In the genomic region with DNA sequence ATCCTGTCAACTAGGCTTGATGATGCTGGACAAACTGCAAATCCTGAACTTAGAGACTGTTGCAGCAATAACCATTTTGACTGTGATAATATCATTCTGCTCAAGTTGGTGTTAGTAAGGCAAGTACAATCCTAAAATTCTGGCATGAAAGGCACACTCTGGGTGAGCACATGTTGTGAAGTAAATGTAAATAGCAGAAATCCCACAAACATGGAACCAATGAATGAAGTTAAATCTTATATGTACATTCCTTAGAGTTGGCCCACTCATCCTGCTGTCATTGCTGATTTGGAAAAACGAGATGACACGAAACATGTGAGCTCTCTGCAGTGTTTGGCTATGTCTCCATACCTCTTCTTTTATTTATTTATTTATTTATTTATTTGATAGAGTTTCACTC, we compare ENCODE assay signal across 19 cellular contexts. TPM values are rescaled to one million over a fixed set of nuclear protein-coding genes. Genes with fewer than 3 reads are reported as not detected.
A peak's percentile ranks its signal among the peaks of the same experiment; 100 is the strongest.
DNase-seq lines count a peak whose midpoint lies in the region; ATAC-seq, FAIRE-seq and TF ChIP-seq lines count a peak whose summit lies in the region.
"Had no signal": no experiment of that assay in that cellular context is flagged by ENCODE, and none has a peak within 500 bp of the region (broad histone marks: within the 10 kb centered on the region; RNA-seq: fewer than 3 reads in every experiment).

No MANE protein-coding gene starts in this region.

- TF ChIP-seq POLR2A in GM12878 (IDR thresholded peaks at IDR 0.05; ENCODE audit: low read depth, low read length) (no peak), spleen (IDR thresholded peaks at IDR 0.05) (no peak), gastroesophageal sphincter (IDR thresholded peaks at IDR 0.05) (no peak)

- no peak for TF ChIP-seq RAD21 in GM12878 (IDR thresholded peaks at IDR 0.05; ENCODE audit: insufficient read depth, low read depth, low read length)

- H3K4me2 ChIP-seq in GM12878 (ENCODE audit: control insufficient read depth, insufficient read depth), result no peak overlapping the region
- H3K4me2 ChIP-seq: BLaER1 had no signal

- no TSS peak for BruUV-seq in GM12878 (replicated peaks; lab: Mats Ljungman, UMichigan)

- TF ChIP-seq EP300 in GM12878 (IDR thresholded peaks at IDR 0.05; ENCODE audit: borderline replicate concordance in 1 of 2, control insufficient read depth in 1 of 2, low read depth in 2 of 2, low read length in 2 of 2) (no peak), gastroesophageal sphincter (IDR thresholded peaks at IDR 0.05) (no peak)

- no peaks in the 10 kb centered on the region for H3K27me3 ChIP-seq in GM12878 (replicated peaks in 1 of 2; ENCODE audit: control insufficient read depth in 2 of 2, insufficient read depth in 2 of 2, low read length in 1 of 2)
- no peaks in the 10 kb centered on the region for H3K27me3 ChIP-seq in spleen (replicated peaks in 1 of 7)
- peaks cover 3% of the 10 kb centered on the region for H3K27me3 ChIP-seq in gastroesophageal sphincter
- H3K27me3 ChIP-seq: BLaER1 had no signal

- ATAC-seq in GM12878 (no peak), gastroesophageal sphincter (no peak)

- H3K4me1 ChIP-seq in GM12878 (ENCODE audit: control insufficient read depth, insufficient read depth, low read length), result 0 out of 2 replicates have a peak, but pooled peaks cover 2% of the 10 kb centered on the region
- peaks cover 0 to 89% (median 22%) of the 10 kb centered on the region in 6 donors for H3K4me1 ChIP-seq in spleen
- no peaks in the 10 kb centered on the region for H3K4me1 ChIP-seq in gastroesophageal sphincter
- H3K4me1 ChIP-seq: BLaER1, HAP-1 had no signal

- intact Hi-C loops in GM12878 (cut with micrococcal nuclease; ENCODE audit: unreplicated experiment) (no loop called here), spleen (cut with DNase I; ENCODE audit: low total_unique reads) (no loop called here)

- RAD21 ChIA-PET in GM12878 (lab: Charles Lee; ENCODE audit: unreplicated experiment), result no interaction called here

- no peak for TF ChIP-seq CTCF in AG09319 (IDR thresholded peaks at IDR 0.05; ENCODE audit: low read depth, low read length)
- TF ChIP-seq CTCF in GM12878 (IDR thresholded peaks at IDR 0.05 in 2 of 3, conservative IDR thresholded peaks at IDR 0.05 in 1 of 3; ENCODE audit: control insufficient read depth in 2 of 3, extremely low read depth in 1 of 3, insufficient read depth in 1 of 3, low read depth in 3 of 3, low read length in 3 of 3), result no peak
- no peak for TF ChIP-seq CTCF in fibroblast of villous mesenchyme (IDR thresholded peaks at IDR 0.05; ENCODE audit: insufficient read depth, low read depth, low read length)
- no peak for TF ChIP-seq CTCF in spleen (IDR thresholded peaks at IDR 0.05 in 8 of 11, conservative IDR thresholded peaks at IDR 0.05 in 3 of 11)
- no peak for TF ChIP-seq CTCF in gastroesophageal sphincter (IDR thresholded peaks at IDR 0.05)

- no peak overlapping the region for H3K4me3 ChIP-seq in GM12878
- no peak overlapping the region for H3K4me3 ChIP-seq in fibroblast of villous mesenchyme (ENCODE audit: low read depth, low read length)
- no peak overlapping the region for H3K4me3 ChIP-seq in spleen
- no peak overlapping the region for H3K4me3 ChIP-seq in gastroesophageal sphincter
- H3K4me3 ChIP-seq: BLaER1, HAP-1 had no signal

- H4K20me1 ChIP-seq in GM12878 (ENCODE audit: control insufficient read depth, insufficient read depth), result no peaks in the 10 kb centered on the region
- H4K20me1 ChIP-seq: BLaER1 had no signal

- peaks cover 0 to 5% of the 10 kb centered on the region in 2 experiments; a peak in 2 of 4 replicates for H3K36me3 ChIP-seq in GM12878 (ENCODE audit: control insufficient read depth in 2 of 2, insufficient read depth in 2 of 2, low read length in 1 of 2)
- peaks cover 0 to 11% (median 0%) of the 10 kb centered on the region in 6 donors for H3K36me3 ChIP-seq in spleen
- H3K36me3 ChIP-seq in gastroesophageal sphincter, result no peaks in the 10 kb centered on the region
- H3K36me3 ChIP-seq: BLaER1, HAP-1 had no signal

- in situ Hi-C loops in GM12878 (cut with MboI), result no loop called here

- no peak overlapping the region for H3K9ac ChIP-seq in GM12878 (ENCODE audit: control insufficient read depth, insufficient read depth, low read length)
- H3K9ac ChIP-seq: BLaER1 had no signal

- H3K27ac ChIP-seq in GM12878 (ENCODE audit: control insufficient read depth, insufficient read depth), result no peak overlapping the region
- peak overlapping the region in 1 of 8 donors; percentile 13 for H3K27ac ChIP-seq in spleen
- H3K27ac ChIP-seq in gastroesophageal sphincter, result no peak overlapping the region
- H3K27ac ChIP-seq: BLaER1 had no signal

- H3K9me3 ChIP-seq in GM12878 (replicated peaks; ENCODE audit: control insufficient read depth, insufficient read depth, low read length) (no peaks in the 10 kb centered on the region), spleen (no peaks in the 10 kb centered on the region), gastroesophageal sphincter (no peaks in the 10 kb centered on the region)
- H3K9me3 ChIP-seq: BLaER1, HAP-1 had no signal

- DNase-seq in AG09319 (ENCODE audit: extremely low read depth, low read depth) (peak; percentile 81), HCEC 1CT (peak; percentile 85), GM12878 (ENCODE audit: low read depth, low spot score) (no peak), fibroblast of villous mesenchyme (ENCODE audit: low read depth) (peak; percentile 9), kidney tubule cell (ENCODE audit: low spot score) (no peak), spleen (no peak), NCI-H345 (lab: John Stamatoyannopoulos, UW) (no peak)
- DNase-seq: DMS 273 treated with DMSO at 0.1 percent for 48 hours, Karpas-422, MM.1S, NCI-H1105, NCI-H187, NCI-H446, NCI-H774, SHP77 treated with DMSO at 0.1 percent for 48 hours had no signal

- POLR2A ChIA-PET in GM12878 (lab: Charles Lee), result interaction anchor here (0.5 to 1.2 kb wide), 3 partner anchors 18 to 157 kb away, joined by 4 to 5 read pairs (median 4); no protein-coding TSS in a partner anchor

- FAIRE-seq in GM12878 (lab: Jason Lieb, UNC), result peak; percentile 71
- FAIRE-seq: A204.1 had no signal

- H3K79me2 ChIP-seq in GM12878 (ENCODE audit: control insufficient read depth, insufficient read depth, low read length), result peaks cover 83% of the 10 kb centered on the region

- H2AFZ ChIP-seq in GM12878 (ENCODE audit: control insufficient read depth, low read depth, low read length), result no peak overlapping the region

- 90% methylated on average over 2 of the region's 2 CpGs for WGBS in GM12878 (ENCODE audit: insufficient coverage, insufficient replicate concordance, low lambda C conversion rate, missing lambda C conversion rate)
- 79 to 88% (median 87%) methylated on average over 2 of the region's 2 CpGs for WGBS in spleen, 5 donors
- 67 to 80% methylated on average over 2 of the region's 2 CpGs for WGBS in gastroesophageal sphincter (ENCODE audit: low coverage in 1 of 2), 2 donors

- SMC1A ChIA-PET in GM12878 (lab: Charles Lee; ENCODE audit: uncharacterized antibody, unreplicated experiment), result interaction anchor here (1.3 kb wide), 1 partner anchor 10 kb away, joined by 4 read pairs; no protein-coding TSS in a partner anchor

- CTCF ChIA-PET in GM12878 (lab: Yijun Ruan, JAX), result interaction anchor here (1.2 kb wide), 1 partner anchor 10 kb away, joined by 3 read pairs; no protein-coding TSS in a partner anchor

TF ChIP-seq in GM12878, 131 proteins besides CTCF, POLR2A, EP300 and RAD21 (continues in another document):
- TF ChIP-seq, protein P1, sequence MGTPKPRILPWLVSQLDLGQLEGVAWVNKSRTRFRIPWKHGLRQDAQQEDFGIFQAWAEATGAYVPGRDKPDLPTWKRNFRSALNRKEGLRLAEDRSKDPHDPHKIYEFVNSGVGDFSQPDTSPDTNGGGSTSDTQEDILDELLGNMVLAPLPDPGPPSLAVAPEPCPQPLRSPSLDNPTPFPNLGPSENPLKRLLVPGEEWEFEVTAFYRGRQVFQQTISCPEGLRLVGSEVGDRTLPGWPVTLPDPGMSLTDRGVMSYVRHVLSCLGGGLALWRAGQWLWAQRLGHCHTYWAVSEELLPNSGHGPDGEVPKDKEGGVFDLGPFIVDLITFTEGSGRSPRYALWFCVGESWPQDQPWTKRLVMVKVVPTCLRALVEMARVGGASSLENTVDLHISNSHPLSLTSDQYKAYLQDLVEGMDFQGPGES (IDR thresholded peaks at IDR 0.05), result no peak
- TF ChIP-seq ZNF217 (IDR thresholded peaks at IDR 0.05), result no peak
- no peak for TF ChIP-seq ATF3 (IDR thresholded peaks at IDR 0.05; ENCODE audit: borderline replicate concordance, extremely low read depth, low read depth, low read length)
- TF ChIP-seq STAT3 (IDR thresholded peaks at IDR 0.05; ENCODE audit: low read depth, low read length), result no peak

RNA-seq across cellular contexts. Expression of gene RBM47, which starts 21.0 kb away (rescaled TPM):
- total RNA-seq in GM12878 (2013; cell fraction: nucleolus; rRNA removed), result 158 and 160 TPM in 2 replicates
- 40.6 and 43.1 TPM in 2 replicates for total RNA-seq in GM12878 (2014; rRNA removed)
- 23.7 and 24.4 TPM in 2 replicates for total RNA-seq in GM12878 (2014; rRNA removed; fragmentation: Illumina TruSeq; extraction: Trizol)
- 43.0 and 45.0 TPM in 2 replicates for total RNA-seq in GM12878 (2021)
- polyA plus RNA-seq in GM12878 (2011; ENCODE audit: low read depth), result 12.4 TPM
- polyA plus RNA-seq in GM12878 (2011; rRNA removed), result 21.8 and 23.6 TPM in 2 replicates
- 25.9 and 36.2 TPM in 2 replicates for polyA plus RNA-seq in GM12878 (2011; cell fraction: cytosol; rRNA removed)
- polyA plus RNA-seq in GM12878 (2011; cell fraction: nucleus; rRNA removed), result 29.5 and 41.9 TPM in 2 replicates
- polyA plus RNA-seq in GM12878 (2012), result 12.3 and 16.9 TPM in 2 replicates
- polyA plus RNA-seq in GM12878 (2014; fragmentation: Illumina TruSeq; extraction: Trizol), result 16.9 and 18.1 TPM in 2 replicates
- 10 to 100 TPM in 1 of 2 experiments, 1 to 10 TPM in 1; 7.9 to 10.1 TPM for polyA plus RNA-seq in GM12878 (2014; fragmentation: Nextera tagmentation; extraction: Ambion mirVana)
- 33.6 and 37.1 TPM in 2 replicates for polyA plus RNA-seq in GM12878 (2014; rRNA removed)
- polyA plus RNA-seq in GM12878 (2016; fragmentation: Nextera tagmentation; extraction: Ambion mirVana), result 10 to 100 TPM; 40.5 to 40.6 TPM
- polyA minus RNA-seq in GM12878 (2011; rRNA and poly(A)+ RNA removed), result 32.3 and 53.0 TPM in 2 replicates
- 22.3 and 26.3 TPM in 2 replicates for polyA minus RNA-seq in GM12878 (2011; cell fraction: cytosol; rRNA and poly(A)+ RNA removed)
- polyA minus RNA-seq in GM12878 (2011; cell fraction: nucleus; rRNA and poly(A)+ RNA removed), result 31.8 and 53.8 TPM in 2 replicates
- 0.64 and 0.86 TPM in 2 replicates for total RNA-seq in fibroblast of villous mesenchyme
- 100 to 1,000 TPM in 1 of 7 donors, 10 to 100 TPM in 6; 62.6 to 164 (median 91.6) TPM for total RNA-seq in spleen
- 10 to 100 TPM in 1 of 3 donors, 1 to 10 TPM in 2; 6.0 to 12.8 (median 7.4) TPM for polyA plus RNA-seq in spleen
- 10 to 100 TPM in 3 of 4 donors, 1 to 10 TPM in 1; 9.1 to 36.9 (median 26.4) TPM for total RNA-seq in gastroesophageal sphincter

Comparison
In these comparisons a context has a peak if more than half of its experiments do, and no peak if none do; other contexts are left out.
1. DNase-seq: peak in AG09319 (single experiment), HCEC 1CT (single experiment) and fibroblast of villous mesenchyme (single experiment); none in GM12878 (single experiment), kidney tubule cell (single experiment), spleen (single experiment) and NCI-H345 (single experiment).